Comparison of ENCODE assay signal across 8 cellular contexts in the genomic region with DNA sequence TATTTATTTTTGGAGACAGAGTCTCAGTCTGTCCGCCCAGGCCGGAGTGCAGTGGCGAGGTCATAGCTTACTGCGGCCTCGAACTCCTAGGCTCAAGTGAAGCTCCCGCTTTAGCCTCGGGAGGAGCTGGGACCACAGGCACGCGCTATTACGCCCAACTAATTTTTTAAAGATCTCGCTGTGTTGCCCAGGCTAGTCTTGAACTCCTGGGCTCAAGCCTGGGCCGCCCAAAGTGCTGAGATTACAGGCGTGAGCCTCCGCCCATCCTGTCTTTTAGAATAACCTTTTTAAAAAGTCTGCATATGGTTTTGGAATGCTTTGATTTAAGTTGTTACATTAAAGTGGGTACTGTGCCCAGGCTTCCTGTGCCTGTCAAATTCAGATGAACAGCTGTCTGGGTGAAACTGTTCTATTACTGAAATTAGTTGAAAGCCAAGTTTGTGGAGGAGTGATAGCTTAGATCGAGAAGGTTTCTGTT. TPM values are rescaled to one million over a fixed set of nuclear protein-coding genes. Genes with fewer than 3 reads are reported as not detected.
DNase-seq lines count a peak whose midpoint lies in the region; ATAC-seq and TF ChIP-seq lines count a peak whose summit lies in the region.

No MANE protein-coding gene starts in this region.

- peaks cover 4% of the 10 kb centered on the region for H3K36me3 Mint-ChIP-seq in mesothelial cell of epicardium

- peaks cover 41% of the 10 kb centered on the region for H3K4me1 ChIP-seq in suprapubic skin

- no peaks in the 10 kb centered on the region for H3K9me3 Mint-ChIP-seq in mesothelial cell of epicardium

- peak overlapping the region; percentile 99 for H3K27ac Mint-ChIP-seq in mesothelial cell of epicardium

- no peak for TF ChIP-seq POLR2A in suprapubic skin (IDR thresholded peaks at IDR 0.05)

- DNase-seq in GM13976 (ENCODE audit: low spot score) (peak; percentile 47), RKO (ENCODE audit: low spot score) (peak; percentile 45), cardiac fibroblast (ENCODE audit: low read depth in 2 of 2) (peak in 1 of 2 donors; percentile 14), mesothelial cell of epicardium (ENCODE audit: low spot score in 2 of 2, unreplicated experiment in 2 of 2) (no peak), suprapubic skin (ENCODE audit: low spot score in 2 of 2) (no peak), A172 (ENCODE audit: low spot score) (no peak), AG08396 (ENCODE audit: low spot score) (no peak)

- in situ Hi-C loops in GM13976 (cut with MboI; ENCODE audit: low sequenced_read_pairs, unreplicated experiment): no loop called here

- H3K27me3 Mint-ChIP-seq in mesothelial cell of epicardium (ENCODE audit: low read depth): no peaks in the 10 kb centered on the region

- no peaks in the 10 kb centered on the region for H3K27me3 ChIP-seq in suprapubic skin

- peaks cover 19% of the 10 kb centered on the region for H3K4me1 Mint-ChIP-seq in mesothelial cell of epicardium

- peak overlapping the region; percentile 98 for H3K4me3 Mint-ChIP-seq in mesothelial cell of epicardium

- H3K4me3 ChIP-seq in cardiac fibroblast (replicated peaks in 1 of 2; ENCODE audit: low read depth in 2 of 2, low read length in 2 of 2): peak overlapping the region; percentile 69 to 75
- peak overlapping the region; percentile 63 for H3K4me3 ChIP-seq in suprapubic skin

- TF ChIP-seq CTCF in GM13976 (IDR thresholded peaks at IDR 0.05; ENCODE audit: borderline replicate concordance, control extremely low read depth, extremely low read depth, insufficient read depth, missing control alignments) (no peak), cardiac fibroblast (IDR thresholded peaks at IDR 0.05; ENCODE audit: low read depth, low read length) (no peak), mesothelial cell of epicardium (IDR thresholded peaks at IDR 0.05; ENCODE audit: unreplicated experiment) (no peak), suprapubic skin (IDR thresholded peaks at IDR 0.05) (no peak)

- no peak for TF ChIP-seq EP300 in suprapubic skin (IDR thresholded peaks at IDR 0.05)

- peak; percentile 29 for ATAC-seq in HG02588 (IDR thresholded peaks at IDR 0.05; ENCODE audit: unreplicated experiment)

- no peaks in the 10 kb centered on the region for H3K9me3 ChIP-seq in suprapubic skin

- peak overlapping the region; percentile 90 for H3K27ac ChIP-seq in suprapubic skin

- H3K36me3 ChIP-seq in suprapubic skin: no peaks in the 10 kb centered on the region

- WGBS in suprapubic skin: 4% methylated on average over 15 of the region's 15 CpGs

RNA-seq across cellular contexts. Expression of gene RAB3GAP1, which starts 0.9 kb away (rescaled TPM):
- 33.7 to 37.3 TPM (median 35.2 TPM) in 3 replicates for total RNA-seq in mesothelial cell of epicardium
- 10 to 100 TPM; 36.8 to 62.0 (median 52.6) TPM for total RNA-seq in suprapubic skin
- total RNA-seq in A172 (2014; rRNA removed; shearing (Covaris generic)): 42.3 and 50.3 TPM in 2 replicates

RNA-seq across cellular contexts. Expression of gene MAP3K19, which starts 5.8 kb away (rescaled TPM):
- total RNA-seq in mesothelial cell of epicardium: not detected in 3 replicates
- total RNA-seq in suprapubic skin: not detected
- not detected in 2 replicates for total RNA-seq in A172 (2014; rRNA removed; shearing (Covaris generic))

Comparison
In these comparisons a context has a peak if more than half of its experiments do, and no peak if none do; other contexts are left out.
1. DNase-seq: peak in GM13976 (single experiment) and RKO (single experiment); none in mesothelial cell of epicardium (0 of 2), suprapubic skin (0 of 2), A172 (single experiment) and AG08396 (single experiment).